In genomic region chr6:5059036-5059896, GRCh38 we compare ENCODE assay signal across 1 cellular context.
TF ChIP-seq lines count a peak whose summit lies in the region.

No MANE protein-coding gene starts in this region.

TF ChIP-seq in HepG2, 621 proteins besides CTCF, POLR2A, EP300 and RAD21 (continued from another document and continues in another):
- peak; percentile 58; the same call in 1 of the 2 replicates for TF ChIP-seq UBTF (CRISPR knock-in tag; IDR thresholded peaks at IDR 0.05)
- no peak for TF ChIP-seq DZIP1 (CRISPR knock-in tag; IDR thresholded peaks at IDR 0.05)
- TF ChIP-seq PRDM10 (CRISPR knock-in tag; IDR thresholded peaks at IDR 0.05; ENCODE audit: low read depth), result 0 out of 2 replicates have a peak, but pooled peaks have one; percentile 41
- no peak for TF ChIP-seq ZBTB49 (CRISPR knock-in tag; IDR thresholded peaks at IDR 0.05; ENCODE audit: borderline replicate concordance)
- TF ChIP-seq ZNF562 (CRISPR knock-in tag; IDR thresholded peaks at IDR 0.05; ENCODE audit: borderline replicate concordance), result no peak
- no peak for TF ChIP-seq TBP (CRISPR knock-in tag; IDR thresholded peaks at IDR 0.05)
- peak; percentile 98 for TF ChIP-seq ZMYM2 (CRISPR knock-in tag; IDR thresholded peaks at IDR 0.05)
- peak; percentile 88; the same call in 1 of the 2 replicates for TF ChIP-seq ZBTB20 (CRISPR knock-in tag; IDR thresholded peaks at IDR 0.05; ENCODE audit: borderline replicate concordance, low read depth)
- peak; percentile 77; the same call in 1 of the 2 replicates for TF ChIP-seq GATA4 (IDR thresholded peaks at IDR 0.05; ENCODE audit: borderline replicate concordance, low read depth)
- peak; percentile 68 for TF ChIP-seq ZFX (CRISPR knock-in tag; IDR thresholded peaks at IDR 0.05; ENCODE audit: low read depth)
- no peak; the same call in 1 of the 2 replicates for TF ChIP-seq ZNF687 (CRISPR knock-in tag; IDR thresholded peaks at IDR 0.05)
- peak; percentile 52 for TF ChIP-seq ZNF781 (CRISPR knock-in tag; IDR thresholded peaks at IDR 0.05; ENCODE audit: borderline replicate concordance, not compliant biosample characterization)
- peak; percentile 98 for TF ChIP-seq ZNF280D (CRISPR knock-in tag; IDR thresholded peaks at IDR 0.05)
- TF ChIP-seq ZNF598 (CRISPR knock-in tag; IDR thresholded peaks at IDR 0.05; ENCODE audit: borderline replicate concordance), result no peak
- peak; percentile 96 for TF ChIP-seq POGZ (CRISPR knock-in tag; IDR thresholded peaks at IDR 0.05)
- TF ChIP-seq ZNF362 (CRISPR knock-in tag; IDR thresholded peaks at IDR 0.05; ENCODE audit: borderline replicate concordance), result peak; percentile 64; the same call in 1 of the 2 replicates
- 0 out of 2 replicates have a peak, but pooled peaks have one; percentile 9 for TF ChIP-seq SNAPC4 (CRISPR knock-in tag; IDR thresholded peaks at IDR 0.05)
- TF ChIP-seq HMGXB4 (CRISPR knock-in tag; IDR thresholded peaks at IDR 0.05; ENCODE audit: borderline replicate concordance in 1 of 2, low read depth in 1 of 2), result 0 out of 4 replicates have a peak, but pooled peaks of 1 of the 2 experiments have one; percentile 15
